ENCODE assay signal across 23 cellular contexts in genomic region chr5:14379739-14380497, GRCh38.
DNase-seq lines count a peak whose midpoint lies in the region; ATAC-seq and TF ChIP-seq lines count a peak whose summit lies in the region.
"Had no signal": no experiment of that assay in that cellular context is flagged by ENCODE, and none has a peak within 500 bp of the region (broad histone marks: within the 10 kb centered on the region; RNA-seq: fewer than 3 reads in every experiment).

No MANE protein-coding gene starts in this region.

- peak overlapping the region; percentile 52 for H3K27ac Mint-ChIP-seq in chondrocyte (ENCODE audit: unreplicated experiment)
- H3K27ac Mint-ChIP-seq in nephron progenitor cell = peak overlapping the region; percentile 77
- H3K27ac Mint-ChIP-seq: immature natural killer cell had no signal

- H3K4me1 Mint-ChIP-seq in chondrocyte (ENCODE audit: low read depth) (peaks cover 9% of the 10 kb centered on the region), nephron progenitor cell (peaks cover 22% of the 10 kb centered on the region)
- H3K4me1 Mint-ChIP-seq: immature natural killer cell had no signal

- no peaks in the 10 kb centered on the region for H3K27me3 Mint-ChIP-seq in chondrocyte (ENCODE audit: low read depth)
- H3K27me3 Mint-ChIP-seq in nephron progenitor cell (ENCODE audit: low read depth, poor library complexity) = peaks cover 4% of the 10 kb centered on the region

- peak; percentile 30 for DNase-seq in CD1c-positive myeloid dendritic cell (ENCODE audit: extremely low spot score)
- no peak for DNase-seq in chondrocyte (ENCODE audit: low spot score)
- DNase-seq in nephron progenitor cell = peak; percentile 23
- no peak for DNase-seq in OCI-M1 (lab: John Stamatoyannopoulos, UW)
- DNase-seq in activated T-cell treated with anti-CD3 and anti-CD28 coated beads, Interleukin-2, amount 50 U/mL, for 1 hour = no peak
- DNase-seq in GM19238 (ENCODE audit: insufficient read length, low spot score) = no peak
- DNase-seq in stimulated activated CD4-positive, alpha-beta T cell treated with anti-CD3 and anti-CD28 coated beads, Interleukin-12 subunit alpha, Interleukin-12 subunit beta, amount 100 ng/mL, for 4 hours = no peak
- DNase-seq: activated CD4-positive, alpha-beta T cell treated with anti-CD3 and anti-CD28 coated beads for 48 hours; activated effector memory CD4-positive, alpha-beta T cell treated with anti-CD3 and anti-CD28 coated beads, Interleukin-2, amount 50 U/mL, for 16 hours; adrenal gland; caudate nucleus; DMS 273 treated with DMSO at 0.1 percent for 48 hours; effector CD4-positive, alpha-beta T cell; glutamatergic neuron; immature natural killer cell; KG1; left ventricle myocardium inferior; NCI-H1930; NCI-H446 treated with DMSO at 0.1 percent for 48 hours; NK-92 treated with Interleukin-12 subunit alpha and Interleukin-12 subunit beta, amount 100 ng/mL, for 24 hours; pancreas; stimulated activated CD4-positive, alpha-beta T cell treated with anti-CD3 and anti-CD28 coated beads, Interleukin-1b, Interleukin-23, amount 100 ng/mL, for 48 hours had no signal

- H3K36me3 Mint-ChIP-seq in chondrocyte (ENCODE audit: low read depth) = peaks cover 51% of the 10 kb centered on the region
- H3K36me3 Mint-ChIP-seq in nephron progenitor cell (ENCODE audit: low read depth) = peaks cover 86% of the 10 kb centered on the region

- ATAC-seq in HG03521 (IDR thresholded peaks at IDR 0.05; ENCODE audit: unreplicated experiment) = peak; percentile 53
- ATAC-seq: pancreas had no signal

- TF ChIP-seq CTCF in chondrocyte (IDR thresholded peaks at IDR 0.05) = no peak
- no peak for TF ChIP-seq CTCF in nephron progenitor cell (IDR thresholded peaks at IDR 0.05)

- no peak overlapping the region for H3K4me3 Mint-ChIP-seq in chondrocyte (ENCODE audit: unreplicated experiment)
- no peak overlapping the region for H3K4me3 Mint-ChIP-seq in nephron progenitor cell
- H3K4me3 Mint-ChIP-seq: immature natural killer cell had no signal

- no peaks in the 10 kb centered on the region for H3K9me3 Mint-ChIP-seq in chondrocyte (ENCODE audit: low read depth)
- H3K9me3 Mint-ChIP-seq in nephron progenitor cell = no peaks in the 10 kb centered on the region
- H3K9me3 Mint-ChIP-seq: immature natural killer cell had no signal

Comparison
In these comparisons a context has a peak if more than half of its experiments do, and no peak if none do; other contexts are left out.
1. DNase-seq: peak in CD1c-positive myeloid dendritic cell (single experiment) and nephron progenitor cell (single experiment); none in chondrocyte (single experiment), OCI-M1 (single experiment), activated T-cell treated with anti-CD3 and anti-CD28 coated beads, Interleukin-2, amount 50 U/mL, for 1 hour (single experiment), GM19238 (single experiment) and stimulated activated CD4-positive, alpha-beta T cell treated with anti-CD3 and anti-CD28 coated beads, Interleukin-12 subunit alpha, Interleukin-12 subunit beta, amount 100 ng/mL, for 4 hours (single experiment).